In genomic region chrX:9530848-9531274, GRCh38 we compare ENCODE assay signal across 8 cellular contexts.
DNase-seq lines count a peak whose midpoint lies in the region; ATAC-seq and TF ChIP-seq lines count a peak whose summit lies in the region.

No MANE protein-coding gene starts in this region.

- DNase-seq in Daoy (ENCODE audit: low read depth) (peak; percentile 73), H4 (ENCODE audit: low spot score) (peak; percentile 70), NCI-H1417 (lab: John Stamatoyannopoulos, UW) (peak; percentile 74 to 89 (median 79)), T1000 (lab: John Stamatoyannopoulos, UW) (peak; percentile 62), body of pancreas (peak; percentile 59 to 78 (median 72)), inferior parietal cortex (ENCODE audit: extremely low spot score) (peak; percentile 43), esophagus squamous epithelium (lab: John Stamatoyannopoulos, UW) (no peak)
- DNase-seq in stimulated activated CD4-positive, alpha-beta T cell treated with anti-CD3 and anti-CD28 coated beads, Interleukin-1b, Interleukin-23, amount 100 ng/mL, for 1 hour (ENCODE audit: low read depth in 2 of 2), result peak; percentile 7 to 23

- no peak for TF ChIP-seq CTCF in body of pancreas (IDR thresholded peaks at IDR 0.05)
- no peak for TF ChIP-seq CTCF in esophagus squamous epithelium (IDR thresholded peaks at IDR 0.05)

- H3K9me3 ChIP-seq in body of pancreas (no peaks in the 10 kb centered on the region), esophagus squamous epithelium (no peaks in the 10 kb centered on the region)

- no peak overlapping the region for H3K27ac ChIP-seq in body of pancreas
- H3K27ac ChIP-seq in esophagus squamous epithelium, result no peak overlapping the region

- intact Hi-C loops in body of pancreas (cut with DNase I), result no loop called here
- intact Hi-C loops in esophagus squamous epithelium (cut with DNase I), result no loop called here

- WGBS in body of pancreas, 2 donors, result 0% methylated on average over 9 of the region's 9 CpGs
- 0 to 3% methylated on average over 6 to 9 of the region's 9 CpGs for whole genome bisulfite sequencing in esophagus squamous epithelium, 2 donors

- TF ChIP-seq POLR2A in body of pancreas (IDR thresholded peaks at IDR 0.05) (no peak), esophagus squamous epithelium (IDR thresholded peaks at IDR 0.05) (no peak)

- peaks cover 6% of the 10 kb centered on the region for H3K4me1 ChIP-seq in body of pancreas
- H3K4me1 ChIP-seq in esophagus squamous epithelium, result peaks cover 0 to 20% (median 0%) of the 10 kb centered on the region in 3 donors

- H3K27me3 ChIP-seq in body of pancreas, result no peaks in the 10 kb centered on the region
- no peaks in the 10 kb centered on the region for H3K27me3 ChIP-seq in esophagus squamous epithelium

- ATAC-seq in body of pancreas, result peak; percentile 71

- H3K36me3 ChIP-seq in body of pancreas (replicated peaks in 1 of 2; ENCODE audit: insufficient read depth in 1 of 2, low read depth in 2 of 2), result no peaks in the 10 kb centered on the region
- H3K36me3 ChIP-seq in esophagus squamous epithelium, result no peaks in the 10 kb centered on the region

- H3K4me3 ChIP-seq in body of pancreas (no peak overlapping the region), esophagus squamous epithelium (peak overlapping the region in 1 of 4 donors; percentile 6)
